13 cellular contexts compared by ENCODE assay signal in genomic region chr17:41736983-41737679, GRCh38. TPM values are rescaled to one million over a fixed set of nuclear protein-coding genes. Genes with fewer than 3 reads are reported as not detected.
"Had no signal": no experiment of that assay in that cellular context is flagged by ENCODE, and none has a peak within 500 bp of the region (broad histone marks: within the 10 kb centered on the region; RNA-seq: fewer than 3 reads in every experiment).

No MANE protein-coding gene starts in this region.

- H3K4me1 Mint-ChIP-seq: activated naive CD4-positive, alpha-beta T cell treated with anti-CD3 and anti-CD28 coated beads, Interleukin-2, amount 50 U/mL, for 24 hours had no signal

- H3K27ac Mint-ChIP-seq: activated naive CD4-positive, alpha-beta T cell treated with anti-CD3 and anti-CD28 coated beads, Interleukin-2, amount 50 U/mL, for 24 hours; activated T-helper 2 cell treated with anti-CD3 and anti-CD28 coated beads, Interferon-gamma antibody, Interleukin-2, Interleukin-4, amounts not matched to agents 10 μg/mL and 5 μg/mL and 100 μg/mL, durations not matched to agents 14 hours and 24 hours and 36 hours; memory B cell; natural killer cell treated with Interleukin-12 subunit alpha and Interleukin-12 subunit beta and Interleukin-15 and Interleukin-18, amount 100 ng/mL, for 72 hours had no signal

- H3K4me3 ChIP-seq: gastrocnemius medialis, heart right ventricle, left ventricle myocardium inferior, sigmoid colon, upper lobe of right lung had no signal

- H3K36me3 ChIP-seq: gastrocnemius medialis, heart right ventricle, left ventricle myocardium inferior, sigmoid colon, upper lobe of right lung had no signal

- H3K9me3 Mint-ChIP-seq: activated naive CD4-positive, alpha-beta T cell treated with anti-CD3 and anti-CD28 coated beads, Interleukin-2, amount 50 U/mL, for 24 hours; activated T-helper 2 cell treated with anti-CD3 and anti-CD28 coated beads, Interferon-gamma antibody, Interleukin-2, Interleukin-4, amounts not matched to agents 10 μg/mL and 5 μg/mL and 100 μg/mL, durations not matched to agents 14 hours and 24 hours and 36 hours; memory B cell; natural killer cell treated with Interleukin-12 subunit alpha and Interleukin-12 subunit beta and Interleukin-15 and Interleukin-18, amount 100 ng/mL, for 72 hours had no signal

- H3K36me3 Mint-ChIP-seq: activated naive CD4-positive, alpha-beta T cell treated with anti-CD3 and anti-CD28 coated beads, Interleukin-2, amount 50 U/mL, for 24 hours; brain; memory B cell; natural killer cell treated with Interleukin-12 subunit alpha and Interleukin-12 subunit beta and Interleukin-15 and Interleukin-18, amount 100 ng/mL, for 72 hours had no signal

- H3K27ac ChIP-seq: gastrocnemius medialis, heart right ventricle, left ventricle myocardium inferior, sigmoid colon, upper lobe of right lung had no signal

- H3K9me3 ChIP-seq: gastrocnemius medialis, heart right ventricle, left ventricle myocardium inferior, sigmoid colon, upper lobe of right lung had no signal

- H3K4me3 Mint-ChIP-seq: activated naive CD4-positive, alpha-beta T cell treated with anti-CD3 and anti-CD28 coated beads, Interleukin-2, amount 50 U/mL, for 24 hours; memory B cell; natural killer cell treated with Interleukin-12 subunit alpha and Interleukin-12 subunit beta and Interleukin-15 and Interleukin-18, amount 100 ng/mL, for 72 hours had no signal

RNA-seq across cellular contexts. Expression of gene HAP1, which starts 2.7 kb away (rescaled TPM):
- total RNA-seq: natural killer cell treated with Interleukin-12 subunit alpha and Interleukin-12 subunit beta and Interleukin-15 and Interleukin-18, amount 100 ng/mL, for 72 hours had no signal

RNA-seq across cellular contexts. Expression of gene GAST, which starts 25.0 kb away (rescaled TPM):
- total RNA-seq: activated T-helper 2 cell treated with anti-CD3 and anti-CD28 coated beads, Interferon-gamma antibody, Interleukin-2, Interleukin-4, amounts not matched to agents 10 μg/mL and 5 μg/mL and 100 μg/mL, durations not matched to agents 14 hours and 24 hours and 36 hours; fibroblast of lung; gastrocnemius medialis; heart right ventricle; left ventricle myocardium inferior; natural killer cell treated with Interleukin-12 subunit alpha and Interleukin-12 subunit beta and Interleukin-15 and Interleukin-18, amount 100 ng/mL, for 72 hours; omental fat pad; pulmonary artery endothelial cell; sigmoid colon; upper lobe of right lung had no signal
- polyA plus RNA-seq: fibroblast of lung, heart right ventricle, sigmoid colon had no signal
